ENCODE assay signal across 1 cellular context in the genomic region with DNA sequence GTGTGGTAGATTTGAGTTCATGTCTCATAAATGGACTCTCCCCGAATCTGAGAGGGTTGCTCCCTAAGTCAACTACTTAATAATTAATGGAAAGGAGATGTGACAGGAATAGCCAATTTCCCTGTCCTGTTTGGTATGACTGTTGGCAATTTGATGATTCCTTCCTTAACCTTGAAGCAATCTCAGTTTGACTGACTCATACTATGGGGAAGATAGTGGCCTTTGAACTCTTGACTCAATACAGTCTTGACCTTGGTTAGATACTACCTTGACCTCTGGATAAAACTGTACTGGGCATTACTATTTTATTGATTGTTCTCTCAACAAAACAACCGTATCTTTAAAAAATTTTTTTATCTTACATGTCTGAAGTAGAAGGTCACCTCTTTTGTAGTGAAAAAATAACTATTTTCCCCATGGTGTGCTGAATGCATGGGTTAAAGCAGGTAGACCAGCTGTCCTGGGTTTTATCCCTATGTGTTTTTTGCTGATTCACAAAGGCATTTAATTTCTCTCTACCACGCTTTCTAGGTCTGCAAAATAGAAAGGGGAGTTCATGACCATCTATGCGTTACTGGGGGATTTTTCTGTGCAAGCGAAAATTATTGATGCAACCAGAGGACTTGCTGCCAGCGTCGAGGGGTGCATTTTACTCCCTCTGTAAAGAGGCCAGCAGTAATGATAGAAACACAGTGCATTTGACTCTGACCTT.
A peak's percentile ranks its signal among the peaks of the same experiment; 100 is the strongest.
TF ChIP-seq lines count a peak whose summit lies in the region.

No MANE protein-coding gene starts in this region.

TF ChIP-seq in GM12878, 131 proteins besides CTCF, POLR2A, EP300 and RAD21 (continued from another document and continues in another):
- TF ChIP-seq, protein P1, sequence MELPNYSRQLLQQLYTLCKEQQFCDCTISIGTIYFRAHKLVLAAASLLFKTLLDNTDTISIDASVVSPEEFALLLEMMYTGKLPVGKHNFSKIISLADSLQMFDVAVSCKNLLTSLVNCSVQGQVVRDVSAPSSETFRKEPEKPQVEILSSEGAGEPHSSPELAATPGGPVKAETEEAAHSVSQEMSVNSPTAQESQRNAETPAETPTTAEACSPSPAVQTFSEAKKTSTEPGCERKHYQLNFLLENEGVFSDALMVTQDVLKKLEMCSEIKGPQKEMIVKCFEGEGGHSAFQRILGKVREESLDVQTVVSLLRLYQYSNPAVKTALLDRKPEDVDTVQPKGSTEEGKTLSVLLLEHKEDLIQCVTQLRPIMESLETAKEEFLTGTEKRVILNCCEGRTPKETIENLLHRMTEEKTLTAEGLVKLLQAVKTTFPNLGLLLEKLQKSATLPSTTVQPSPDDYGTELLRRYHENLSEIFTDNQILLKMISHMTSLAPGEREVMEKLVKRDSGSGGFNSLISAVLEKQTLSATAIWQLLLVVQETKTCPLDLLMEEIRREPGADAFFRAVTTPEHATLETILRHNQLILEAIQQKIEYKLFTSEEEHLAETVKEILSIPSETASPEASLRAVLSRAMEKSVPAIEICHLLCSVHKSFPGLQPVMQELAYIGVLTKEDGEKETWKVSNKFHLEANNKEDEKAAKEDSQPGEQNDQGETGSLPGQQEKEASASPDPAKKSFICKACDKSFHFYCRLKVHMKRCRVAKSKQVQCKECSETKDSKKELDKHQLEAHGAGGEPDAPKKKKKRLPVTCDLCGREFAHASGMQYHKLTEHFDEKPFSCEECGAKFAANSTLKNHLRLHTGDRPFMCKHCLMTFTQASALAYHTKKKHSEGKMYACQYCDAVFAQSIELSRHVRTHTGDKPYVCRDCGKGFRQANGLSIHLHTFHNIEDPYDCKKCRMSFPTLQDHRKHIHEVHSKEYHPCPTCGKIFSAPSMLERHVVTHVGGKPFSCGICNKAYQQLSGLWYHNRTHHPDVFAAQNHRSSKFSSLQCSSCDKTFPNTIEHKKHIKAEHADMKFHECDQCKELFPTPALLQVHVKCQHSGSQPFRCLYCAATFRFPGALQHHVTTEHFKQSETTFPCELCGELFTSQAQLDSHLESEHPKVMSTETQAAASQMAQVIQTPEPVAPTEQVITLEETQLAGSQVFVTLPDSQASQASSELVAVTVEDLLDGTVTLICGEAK (IDR thresholded peaks at IDR 0.05; ENCODE audit: borderline replicate concordance): no peak
- TF ChIP-seq STAT3 (IDR thresholded peaks at IDR 0.05; ENCODE audit: low read depth, low read length) (no peak), TARDBP (IDR thresholded peaks at IDR 0.05; ENCODE audit: borderline replicate concordance) (no peak), NR2C1 (IDR thresholded peaks at IDR 0.05) (peak; percentile 83), RBBP5 (conservative IDR thresholded peaks at IDR 0.05) (no peak), PML (IDR thresholded peaks at IDR 0.05; ENCODE audit: low read length) (no peak), SMC3 (IDR thresholded peaks at IDR 0.05; ENCODE audit: borderline replicate concordance, low read length) (no peak), CHD2 (IDR thresholded peaks at IDR 0.05; ENCODE audit: borderline replicate concordance, low read depth, low read length) (0 out of 2 replicates have a peak, but pooled peaks have one; percentile 10), ZNF24 (IDR thresholded peaks at IDR 0.05) (0 out of 2 replicates have a peak, but pooled peaks have one; percentile 8), FOS (IDR thresholded peaks at IDR 0.05; ENCODE audit: borderline replicate concordance, extremely low read depth, insufficient read length) (no peak), CREM (IDR thresholded peaks at IDR 0.05; ENCODE audit: low read depth) (no peak; the same call in 1 of the 2 replicates), ZBED1 (IDR thresholded peaks at IDR 0.05; ENCODE audit: borderline replicate concordance) (peak; percentile 38; the same call in 1 of the 2 replicates), NR2F1 (conservative IDR thresholded peaks at IDR 0.05) (peak; percentile 99), TAF1 (IDR thresholded peaks at IDR 0.05; ENCODE audit: borderline replicate concordance, low read depth, low read length) (peak; percentile 33; the same call in 1 of the 2 replicates), POU2F2 (IDR thresholded peaks at IDR 0.05; ENCODE audit: borderline replicate concordance, low read depth, low read length) (0 out of 3 replicates have a peak, but pooled peaks have one; percentile 5), USF1 (IDR thresholded peaks at IDR 0.05; ENCODE audit: borderline replicate concordance, extremely low read length, insufficient read depth, low read depth, low read length) (no peak), MEF2B (IDR thresholded peaks at IDR 0.05; ENCODE audit: partially characterized antibody, poor library complexity, severe bottlenecking) (peak; percentile 10), ELK1 (IDR thresholded peaks at IDR 0.05; ENCODE audit: low read depth, low read length) (no peak), RAD51 (IDR thresholded peaks at IDR 0.05) (no peak), SMAD1 (IDR thresholded peaks at IDR 0.05; ENCODE audit: low read depth, partially characterized antibody) (no peak), REST (IDR thresholded peaks at IDR 0.05; ENCODE audit: low read depth, low read length) (no peak), WRNIP1 (IDR thresholded peaks at IDR 0.05; ENCODE audit: borderline replicate concordance, low read depth, low read length) (no peak), BHLHE40 (IDR thresholded peaks at IDR 0.05; ENCODE audit: borderline replicate concordance in 1 of 2, low read depth in 2 of 2, low read length in 1 of 2) (0 out of 4 replicates have a peak, but pooled peaks of 1 of the 2 experiments have one; percentile 9), SMAD5 (IDR thresholded peaks at IDR 0.05; ENCODE audit: low read depth) (no peak; the same call in 1 of the 2 replicates), SREBF1 (IDR thresholded peaks at IDR 0.05; ENCODE audit: low read length) (no peak; the same call in 1 of the 2 replicates)
- TF ChIP-seq, protein P2, sequence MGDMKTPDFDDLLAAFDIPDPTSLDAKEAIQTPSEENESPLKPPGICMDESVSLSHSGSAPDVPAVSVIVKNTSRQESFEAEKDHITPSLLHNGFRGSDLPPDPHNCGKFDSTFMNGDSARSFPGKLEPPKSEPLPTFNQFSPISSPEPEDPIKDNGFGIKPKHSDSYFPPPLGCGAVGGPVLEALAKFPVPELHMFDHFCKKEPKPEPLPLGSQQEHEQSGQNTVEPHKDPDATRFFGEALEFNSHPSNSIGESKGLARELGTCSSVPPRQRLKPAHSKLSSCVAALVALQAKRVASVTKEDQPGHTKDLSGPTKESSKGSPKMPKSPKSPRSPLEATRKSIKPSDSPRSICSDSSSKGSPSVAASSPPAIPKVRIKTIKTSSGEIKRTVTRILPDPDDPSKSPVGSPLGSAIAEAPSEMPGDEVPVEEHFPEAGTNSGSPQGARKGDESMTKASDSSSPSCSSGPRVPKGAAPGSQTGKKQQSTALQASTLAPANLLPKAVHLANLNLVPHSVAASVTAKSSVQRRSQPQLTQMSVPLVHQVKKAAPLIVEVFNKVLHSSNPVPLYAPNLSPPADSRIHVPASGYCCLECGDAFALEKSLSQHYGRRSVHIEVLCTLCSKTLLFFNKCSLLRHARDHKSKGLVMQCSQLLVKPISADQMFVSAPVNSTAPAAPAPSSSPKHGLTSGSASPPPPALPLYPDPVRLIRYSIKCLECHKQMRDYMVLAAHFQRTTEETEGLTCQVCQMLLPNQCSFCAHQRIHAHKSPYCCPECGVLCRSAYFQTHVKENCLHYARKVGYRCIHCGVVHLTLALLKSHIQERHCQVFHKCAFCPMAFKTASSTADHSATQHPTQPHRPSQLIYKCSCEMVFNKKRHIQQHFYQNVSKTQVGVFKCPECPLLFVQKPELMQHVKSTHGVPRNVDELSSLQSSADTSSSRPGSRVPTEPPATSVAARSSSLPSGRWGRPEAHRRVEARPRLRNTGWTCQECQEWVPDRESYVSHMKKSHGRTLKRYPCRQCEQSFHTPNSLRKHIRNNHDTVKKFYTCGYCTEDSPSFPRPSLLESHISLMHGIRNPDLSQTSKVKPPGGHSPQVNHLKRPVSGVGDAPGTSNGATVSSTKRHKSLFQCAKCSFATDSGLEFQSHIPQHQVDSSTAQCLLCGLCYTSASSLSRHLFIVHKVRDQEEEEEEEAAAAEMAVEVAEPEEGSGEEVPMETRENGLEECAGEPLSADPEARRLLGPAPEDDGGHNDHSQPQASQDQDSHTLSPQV (IDR thresholded peaks at IDR 0.05): peak; percentile 82
- TF ChIP-seq, protein P3, sequence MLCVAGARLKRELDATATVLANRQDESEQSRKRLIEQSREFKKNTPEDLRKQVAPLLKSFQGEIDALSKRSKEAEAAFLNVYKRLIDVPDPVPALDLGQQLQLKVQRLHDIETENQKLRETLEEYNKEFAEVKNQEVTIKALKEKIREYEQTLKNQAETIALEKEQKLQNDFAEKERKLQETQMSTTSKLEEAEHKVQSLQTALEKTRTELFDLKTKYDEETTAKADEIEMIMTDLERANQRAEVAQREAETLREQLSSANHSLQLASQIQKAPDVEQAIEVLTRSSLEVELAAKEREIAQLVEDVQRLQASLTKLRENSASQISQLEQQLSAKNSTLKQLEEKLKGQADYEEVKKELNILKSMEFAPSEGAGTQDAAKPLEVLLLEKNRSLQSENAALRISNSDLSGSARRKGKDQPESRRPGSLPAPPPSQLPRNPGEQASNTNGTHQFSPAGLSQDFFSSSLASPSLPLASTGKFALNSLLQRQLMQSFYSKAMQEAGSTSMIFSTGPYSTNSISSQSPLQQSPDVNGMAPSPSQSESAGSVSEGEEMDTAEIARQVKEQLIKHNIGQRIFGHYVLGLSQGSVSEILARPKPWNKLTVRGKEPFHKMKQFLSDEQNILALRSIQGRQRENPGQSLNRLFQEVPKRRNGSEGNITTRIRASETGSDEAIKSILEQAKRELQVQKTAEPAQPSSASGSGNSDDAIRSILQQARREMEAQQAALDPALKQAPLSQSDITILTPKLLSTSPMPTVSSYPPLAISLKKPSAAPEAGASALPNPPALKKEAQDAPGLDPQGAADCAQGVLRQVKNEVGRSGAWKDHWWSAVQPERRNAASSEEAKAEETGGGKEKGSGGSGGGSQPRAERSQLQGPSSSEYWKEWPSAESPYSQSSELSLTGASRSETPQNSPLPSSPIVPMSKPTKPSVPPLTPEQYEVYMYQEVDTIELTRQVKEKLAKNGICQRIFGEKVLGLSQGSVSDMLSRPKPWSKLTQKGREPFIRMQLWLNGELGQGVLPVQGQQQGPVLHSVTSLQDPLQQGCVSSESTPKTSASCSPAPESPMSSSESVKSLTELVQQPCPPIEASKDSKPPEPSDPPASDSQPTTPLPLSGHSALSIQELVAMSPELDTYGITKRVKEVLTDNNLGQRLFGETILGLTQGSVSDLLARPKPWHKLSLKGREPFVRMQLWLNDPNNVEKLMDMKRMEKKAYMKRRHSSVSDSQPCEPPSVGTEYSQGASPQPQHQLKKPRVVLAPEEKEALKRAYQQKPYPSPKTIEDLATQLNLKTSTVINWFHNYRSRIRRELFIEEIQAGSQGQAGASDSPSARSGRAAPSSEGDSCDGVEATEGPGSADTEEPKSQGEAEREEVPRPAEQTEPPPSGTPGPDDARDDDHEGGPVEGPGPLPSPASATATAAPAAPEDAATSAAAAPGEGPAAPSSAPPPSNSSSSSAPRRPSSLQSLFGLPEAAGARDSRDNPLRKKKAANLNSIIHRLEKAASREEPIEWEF (IDR thresholded peaks at IDR 0.05; ENCODE audit: insufficient replicate concordance, low read depth, low read length): peak; percentile 24
- TF ChIP-seq, protein P4, sequence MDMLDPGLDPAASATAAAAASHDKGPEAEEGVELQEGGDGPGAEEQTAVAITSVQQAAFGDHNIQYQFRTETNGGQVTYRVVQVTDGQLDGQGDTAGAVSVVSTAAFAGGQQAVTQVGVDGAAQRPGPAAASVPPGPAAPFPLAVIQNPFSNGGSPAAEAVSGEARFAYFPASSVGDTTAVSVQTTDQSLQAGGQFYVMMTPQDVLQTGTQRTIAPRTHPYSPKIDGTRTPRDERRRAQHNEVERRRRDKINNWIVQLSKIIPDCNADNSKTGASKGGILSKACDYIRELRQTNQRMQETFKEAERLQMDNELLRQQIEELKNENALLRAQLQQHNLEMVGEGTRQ (IDR thresholded peaks at IDR 0.05; ENCODE audit: borderline replicate concordance, low read depth, low read length): no peak
- TF ChIP-seq, protein P5, sequence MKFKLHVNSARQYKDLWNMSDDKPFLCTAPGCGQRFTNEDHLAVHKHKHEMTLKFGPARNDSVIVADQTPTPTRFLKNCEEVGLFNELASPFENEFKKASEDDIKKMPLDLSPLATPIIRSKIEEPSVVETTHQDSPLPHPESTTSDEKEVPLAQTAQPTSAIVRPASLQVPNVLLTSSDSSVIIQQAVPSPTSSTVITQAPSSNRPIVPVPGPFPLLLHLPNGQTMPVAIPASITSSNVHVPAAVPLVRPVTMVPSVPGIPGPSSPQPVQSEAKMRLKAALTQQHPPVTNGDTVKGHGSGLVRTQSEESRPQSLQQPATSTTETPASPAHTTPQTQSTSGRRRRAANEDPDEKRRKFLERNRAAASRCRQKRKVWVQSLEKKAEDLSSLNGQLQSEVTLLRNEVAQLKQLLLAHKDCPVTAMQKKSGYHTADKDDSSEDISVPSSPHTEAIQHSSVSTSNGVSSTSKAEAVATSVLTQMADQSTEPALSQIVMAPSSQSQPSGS (IDR thresholded peaks at IDR 0.05; ENCODE audit: low read length): peak; percentile 72
